In genomic region chr6:12148317-12148801, GRCh38 we compare ENCODE assay signal across 2 cellular contexts.
A peak's percentile ranks its signal among the peaks of the same experiment; 100 is the strongest.
TF ChIP-seq lines count a peak whose summit lies in the region.

No MANE protein-coding gene starts in this region.

TF ChIP-seq in IMR-90, 13 proteins besides CTCF, POLR2A, EP300 and RAD21:
- no peak for TF ChIP-seq MAFK (IDR thresholded peaks at IDR 0.05; ENCODE audit: low read depth, low read length)
- TF ChIP-seq RCOR1 (IDR thresholded peaks at IDR 0.05; ENCODE audit: insufficient replicate concordance, low read length): no peak
- TF ChIP-seq NFE2L2 (IDR thresholded peaks at IDR 0.05; ENCODE audit: low read depth, low read length): no peak
- TF ChIP-seq FOS (IDR thresholded peaks at IDR 0.05; ENCODE audit: low read depth, low read length): 0 out of 2 replicates have a peak, but pooled peaks have one; percentile 27

TF ChIP-seq in GM12878, 131 proteins besides CTCF, POLR2A, EP300 and RAD21:
- TF ChIP-seq POLR2AphosphoS5 (IDR thresholded peaks at IDR 0.05; ENCODE audit: low read length) (peak; percentile 24; the same call in 1 of the 2 replicates), ETV6 (conservative IDR thresholded peaks at IDR 0.05 in 1 of 2, IDR thresholded peaks at IDR 0.05 in 1 of 2; ENCODE audit: borderline replicate concordance in 1 of 2, low read depth in 1 of 2) (no peak)
